In the genomic region with DNA sequence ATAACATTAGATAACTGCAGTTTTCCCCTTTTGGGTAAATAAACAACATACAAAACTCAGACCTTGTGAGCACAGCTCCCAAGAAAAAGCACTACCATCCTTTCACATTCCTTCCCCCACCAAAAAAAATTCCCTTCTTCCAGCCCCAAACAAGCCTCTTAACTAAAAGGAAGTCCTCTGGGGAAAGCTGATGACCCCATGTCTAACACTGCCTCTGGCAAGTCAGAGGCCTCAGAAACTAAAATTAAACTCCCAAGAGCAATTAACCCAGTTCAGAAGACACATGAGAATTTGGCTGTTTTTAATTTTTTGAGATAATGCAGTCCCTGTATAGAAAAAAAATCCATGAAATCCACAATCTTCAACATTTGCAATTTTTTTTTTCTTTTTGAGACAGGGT, we compare ENCODE assay signal across 18 cellular contexts.
"Had no signal": no experiment of that assay in that cellular context is flagged by ENCODE, and none has a peak within 500 bp of the region (broad histone marks: within the 10 kb centered on the region; RNA-seq: fewer than 3 reads in every experiment).

No MANE protein-coding gene starts in this region.

- ATAC-seq: gastroesophageal sphincter; left lung; mucosa of descending colon; naive thymus-derived CD8-positive, alpha-beta T cell; right cardiac atrium had no signal

- DNase-seq: cortex of kidney; dorsolateral prefrontal cortex; effector CD8-positive, alpha-beta T cell; glutamatergic neuron; immature natural killer cell; left lung; mucosa of descending colon; naive thymus-derived CD8-positive, alpha-beta T cell; nucleus accumbens; ovary; right cardiac atrium; stimulated activated CD4-positive, alpha-beta T cell treated with anti-CD3 and anti-CD28 coated beads, Interleukin-2, amount 100 ng/mL, for 48 hours; stimulated activated naive CD4-positive, alpha-beta T cell treated with Interleukin-2 at 50 U/mL for 16 hours; trophoblast cell; uterus had no signal

- H3K27me3 Mint-ChIP-seq: naive thymus-derived CD8-positive, alpha-beta T cell had no signal

- H3K36me3 ChIP-seq: gastroesophageal sphincter, left lung, ovary, uterus had no signal

- H3K4me1 Mint-ChIP-seq: immature natural killer cell had no signal

- H3K4me3 ChIP-seq: dorsolateral prefrontal cortex, gastroesophageal sphincter, left lung, mucosa of descending colon, ovary, smooth muscle cell, uterus had no signal

- H3K4me3 Mint-ChIP-seq: immature natural killer cell; naive thymus-derived CD8-positive, alpha-beta T cell had no signal

- H3K4me2 ChIP-seq: smooth muscle cell had no signal

- H3K27ac Mint-ChIP-seq: immature natural killer cell; naive thymus-derived CD8-positive, alpha-beta T cell had no signal

- H3K4me1 ChIP-seq: uterus had no signal

- H3K36me3 Mint-ChIP-seq: immature natural killer cell; naive thymus-derived CD8-positive, alpha-beta T cell had no signal

- H3K9me3 Mint-ChIP-seq: immature natural killer cell; naive thymus-derived CD8-positive, alpha-beta T cell had no signal

- H3K27ac ChIP-seq: dorsolateral prefrontal cortex, gastroesophageal sphincter, left lung, ovary had no signal

- FAIRE-seq: keratinocyte had no signal

- H3K9me3 ChIP-seq: gastroesophageal sphincter, left lung, mucosa of descending colon, ovary, uterus had no signal

- H3K27me3 ChIP-seq: dorsolateral prefrontal cortex, gastroesophageal sphincter, left lung, ovary, uterus had no signal
